In the genomic region with DNA sequence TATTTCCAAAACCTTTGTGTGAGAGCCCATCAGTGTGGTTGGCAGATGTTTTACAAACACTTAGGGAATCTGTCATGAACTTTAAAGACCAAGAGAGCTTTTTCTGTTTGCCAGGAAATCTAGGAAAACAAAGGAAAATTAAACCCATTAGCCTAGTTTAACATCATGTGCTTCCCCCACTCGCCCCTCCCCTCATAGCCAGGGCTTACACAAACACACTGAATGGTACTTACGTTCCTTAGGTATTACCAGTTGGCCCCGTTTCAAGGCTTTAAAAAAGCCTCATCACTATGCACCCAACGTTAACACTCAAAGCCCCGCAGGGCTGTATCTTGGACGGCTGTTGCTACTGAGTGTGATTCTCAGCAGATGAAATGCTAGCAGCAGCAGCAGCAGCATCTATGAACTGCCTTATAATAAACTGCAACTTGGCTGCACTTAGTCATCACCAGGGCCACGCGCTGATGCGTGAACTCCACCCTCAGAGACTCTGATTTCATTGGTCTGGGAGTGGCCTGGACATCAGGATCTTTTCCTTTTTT, we compare ENCODE assay signal across 1 cellular context.
TF ChIP-seq lines count a peak whose summit lies in the region.

No MANE protein-coding gene starts in this region.

TF ChIP-seq in SK-N-SH, 30 proteins besides CTCF, POLR2A, EP300 and RAD21 (continued from another document):
- TF ChIP-seq, protein P1, sequence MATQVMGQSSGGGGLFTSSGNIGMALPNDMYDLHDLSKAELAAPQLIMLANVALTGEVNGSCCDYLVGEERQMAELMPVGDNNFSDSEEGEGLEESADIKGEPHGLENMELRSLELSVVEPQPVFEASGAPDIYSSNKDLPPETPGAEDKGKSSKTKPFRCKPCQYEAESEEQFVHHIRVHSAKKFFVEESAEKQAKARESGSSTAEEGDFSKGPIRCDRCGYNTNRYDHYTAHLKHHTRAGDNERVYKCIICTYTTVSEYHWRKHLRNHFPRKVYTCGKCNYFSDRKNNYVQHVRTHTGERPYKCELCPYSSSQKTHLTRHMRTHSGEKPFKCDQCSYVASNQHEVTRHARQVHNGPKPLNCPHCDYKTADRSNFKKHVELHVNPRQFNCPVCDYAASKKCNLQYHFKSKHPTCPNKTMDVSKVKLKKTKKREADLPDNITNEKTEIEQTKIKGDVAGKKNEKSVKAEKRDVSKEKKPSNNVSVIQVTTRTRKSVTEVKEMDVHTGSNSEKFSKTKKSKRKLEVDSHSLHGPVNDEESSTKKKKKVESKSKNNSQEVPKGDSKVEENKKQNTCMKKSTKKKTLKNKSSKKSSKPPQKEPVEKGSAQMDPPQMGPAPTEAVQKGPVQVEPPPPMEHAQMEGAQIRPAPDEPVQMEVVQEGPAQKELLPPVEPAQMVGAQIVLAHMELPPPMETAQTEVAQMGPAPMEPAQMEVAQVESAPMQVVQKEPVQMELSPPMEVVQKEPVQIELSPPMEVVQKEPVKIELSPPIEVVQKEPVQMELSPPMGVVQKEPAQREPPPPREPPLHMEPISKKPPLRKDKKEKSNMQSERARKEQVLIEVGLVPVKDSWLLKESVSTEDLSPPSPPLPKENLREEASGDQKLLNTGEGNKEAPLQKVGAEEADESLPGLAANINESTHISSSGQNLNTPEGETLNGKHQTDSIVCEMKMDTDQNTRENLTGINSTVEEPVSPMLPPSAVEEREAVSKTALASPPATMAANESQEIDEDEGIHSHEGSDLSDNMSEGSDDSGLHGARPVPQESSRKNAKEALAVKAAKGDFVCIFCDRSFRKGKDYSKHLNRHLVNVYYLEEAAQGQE (IDR thresholded peaks at IDR 0.05; ENCODE audit: low read depth, low read length) = no peak
- TF ChIP-seq NFIC (IDR thresholded peaks at IDR 0.05; ENCODE audit: borderline replicate concordance) (peak; percentile 50), CHD2 (IDR thresholded peaks at IDR 0.05; ENCODE audit: low read length, partially characterized antibody) (peak; percentile 57), TCF12 (IDR thresholded peaks at IDR 0.05) (0 out of 2 replicates have a peak, but pooled peaks have one; percentile 19)
- TF ChIP-seq, protein P2, sequence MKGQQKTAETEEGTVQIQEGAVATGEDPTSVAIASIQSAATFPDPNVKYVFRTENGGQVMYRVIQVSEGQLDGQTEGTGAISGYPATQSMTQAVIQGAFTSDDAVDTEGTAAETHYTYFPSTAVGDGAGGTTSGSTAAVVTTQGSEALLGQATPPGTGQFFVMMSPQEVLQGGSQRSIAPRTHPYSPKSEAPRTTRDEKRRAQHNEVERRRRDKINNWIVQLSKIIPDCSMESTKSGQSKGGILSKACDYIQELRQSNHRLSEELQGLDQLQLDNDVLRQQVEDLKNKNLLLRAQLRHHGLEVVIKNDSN (IDR thresholded peaks at IDR 0.05; ENCODE audit: borderline replicate concordance, low read depth) = no peak
TF ChIP-seq in SK-N-SH: peak in this region for 10.
